10 cellular contexts compared by ENCODE assay signal in genomic region chr3:47394140-47394855, GRCh38. TPM values are rescaled to one million over a fixed set of nuclear protein-coding genes. Genes with fewer than 3 reads are reported as not detected.
DNase-seq lines count a peak whose midpoint lies in the region; ATAC-seq and TF ChIP-seq lines count a peak whose summit lies in the region.
"Had no signal": no experiment of that assay in that cellular context is flagged by ENCODE, and none has a peak within 500 bp of the region (broad histone marks: within the 10 kb centered on the region; RNA-seq: fewer than 3 reads in every experiment).

No MANE protein-coding gene starts in this region.

- H3K27me3 ChIP-seq in effector memory CD4-positive, alpha-beta T cell (replicated peaks; ENCODE audit: control insufficient read depth, insufficient read depth, low read length, poor library complexity, severe bottlenecking), result no peaks in the 10 kb centered on the region
- H3K27me3 ChIP-seq in liver (ENCODE audit: control insufficient read depth in 4 of 4, insufficient read depth in 4 of 4, low read length in 3 of 4) (no peaks in the 10 kb centered on the region), upper lobe of left lung (no peaks in the 10 kb centered on the region)
- H3K27me3 ChIP-seq: upper lobe of right lung had no signal

- peaks cover 17% of the 10 kb centered on the region for H3K36me3 Mint-ChIP-seq in stimulated activated naive CD8-positive, alpha-beta T cell treated with anti-CD3 and anti-CD28 coated beads, Interleukin-15, Interleukin-2, amounts not matched to agents 100 ng/mL and 50 ng/mL, for 24 hours (ENCODE audit: low read depth)

- no peak for TF ChIP-seq CTCF in liver (IDR thresholded peaks at IDR 0.05; ENCODE audit: low read depth, low read length, missing input control)
- peak in 1 of 6 experiments; percentile 11 for TF ChIP-seq CTCF in upper lobe of left lung (IDR thresholded peaks at IDR 0.05)

- no peaks in the 10 kb centered on the region for H3K9me3 ChIP-seq in effector memory CD4-positive, alpha-beta T cell (ENCODE audit: control insufficient read depth, low read length)
- H3K9me3 ChIP-seq in liver (ENCODE audit: control insufficient read depth in 4 of 4, low read length in 3 of 4), result no peaks in the 10 kb centered on the region
- H3K9me3 ChIP-seq in upper lobe of left lung, result no peaks in the 10 kb centered on the region
- H3K9me3 ChIP-seq: upper lobe of right lung had no signal

- peaks cover 18% of the 10 kb centered on the region for H3K4me1 Mint-ChIP-seq in stimulated activated naive CD8-positive, alpha-beta T cell treated with anti-CD3 and anti-CD28 coated beads, Interleukin-15, Interleukin-2, amounts not matched to agents 100 ng/mL and 50 ng/mL, for 24 hours (ENCODE audit: low read depth)
- peaks cover 38% of the 10 kb centered on the region for H3K4me1 Mint-ChIP-seq in stimulated activated naive CD8-positive, alpha-beta T cell treated with anti-CD3 and anti-CD28 coated beads, Interleukin-15, amount 100 ng/mL, for 72 hours

- peaks cover 17% of the 10 kb centered on the region for H3K36me3 ChIP-seq in effector memory CD4-positive, alpha-beta T cell (ENCODE audit: control insufficient read depth, insufficient read depth, low read length)
- peaks cover 0 to 9% (median 3%) of the 10 kb centered on the region in 4 donors for H3K36me3 ChIP-seq in liver (ENCODE audit: control insufficient read depth in 4 of 4, insufficient read depth in 3 of 4, low read depth in 1 of 4, low read length in 3 of 4)
- peaks cover 0 to 37% (median 11%) of the 10 kb centered on the region in 4 donors for H3K36me3 ChIP-seq in upper lobe of left lung

- H3K4me1 ChIP-seq in effector memory CD4-positive, alpha-beta T cell (ENCODE audit: control insufficient read depth, insufficient read depth, low read length, poor library complexity, severe bottlenecking), result no peaks in the 10 kb centered on the region
- peaks cover 0 to 22% (median 16%) of the 10 kb centered on the region in 4 donors for H3K4me1 ChIP-seq in liver (ENCODE audit: control insufficient read depth in 4 of 4, insufficient read depth in 4 of 4, low read length in 3 of 4)
- H3K4me1 ChIP-seq in upper lobe of left lung, result peaks cover 18 to 35% (median 24%) of the 10 kb centered on the region in 4 donors

- TF ChIP-seq RAD21 in liver (IDR thresholded peaks at IDR 0.05), result no peak

- no peak overlapping the region for H3K4me3 ChIP-seq in effector memory CD4-positive, alpha-beta T cell (ENCODE audit: insufficient read depth, low read depth, low read length, poor library complexity, severe bottlenecking)
- H3K4me3 ChIP-seq in liver (ENCODE audit: low read depth in 1 of 3, low read length in 3 of 3) (no peak overlapping the region), upper lobe of left lung (no peak overlapping the region)
- H3K4me3 ChIP-seq: upper lobe of right lung had no signal

- TF ChIP-seq POLR2A in upper lobe of left lung (IDR thresholded peaks at IDR 0.05), result no peak

- no peak for DNase-seq in stimulated activated naive CD8-positive, alpha-beta T cell treated with anti-CD3 and anti-CD28 coated beads, Interleukin-15, amount 100 ng/mL, for 72 hours
- no peak for DNase-seq in effector memory CD4-positive, alpha-beta T cell
- DNase-seq in upper lobe of left lung (no peak), COLO668 (lab: John Stamatoyannopoulos, UW; ENCODE audit: unreplicated experiment) (no peak), SHP77 treated with DMSO at 0.1 percent for 48 hours (lab: John Stamatoyannopoulos, UW) (no peak)
- DNase-seq: NCI-H1417 treated with DMSO at 0.1 percent for 48 hours, upper lobe of right lung had no signal

- H3K27me3 Mint-ChIP-seq in stimulated activated naive CD8-positive, alpha-beta T cell treated with anti-CD3 and anti-CD28 coated beads, Interleukin-15, Interleukin-2, amounts not matched to agents 100 ng/mL and 50 ng/mL, for 24 hours, result no peaks in the 10 kb centered on the region
- H3K27me3 Mint-ChIP-seq in stimulated activated naive CD8-positive, alpha-beta T cell treated with anti-CD3 and anti-CD28 coated beads, Interleukin-15, amount 100 ng/mL, for 72 hours, result no peaks in the 10 kb centered on the region

- H3K27ac Mint-ChIP-seq in stimulated activated naive CD8-positive, alpha-beta T cell treated with anti-CD3 and anti-CD28 coated beads, Interleukin-15, Interleukin-2, amounts not matched to agents 100 ng/mL and 50 ng/mL, for 24 hours, result peak overlapping the region; percentile 60
- no peak overlapping the region for H3K27ac Mint-ChIP-seq in stimulated activated naive CD8-positive, alpha-beta T cell treated with anti-CD3 and anti-CD28 coated beads, Interleukin-15, amount 100 ng/mL, for 72 hours

- 45% methylated on average over 8 of the region's 8 CpGs for WGBS in liver
- WGBS in upper lobe of left lung, 2 donors, result 43% methylated on average over 8 of the region's 8 CpGs

- no peak for ATAC-seq in stimulated activated naive CD8-positive, alpha-beta T cell treated with anti-CD3 and anti-CD28 coated beads, Interleukin-15, amount 100 ng/mL, for 72 hours
- ATAC-seq in upper lobe of left lung (ENCODE audit: low FRiP score in 2 of 2) (no peak), GM21515 (IDR thresholded peaks at IDR 0.05; ENCODE audit: unreplicated experiment) (no peak)

- H3K4me3 Mint-ChIP-seq in stimulated activated naive CD8-positive, alpha-beta T cell treated with anti-CD3 and anti-CD28 coated beads, Interleukin-15, Interleukin-2, amounts not matched to agents 100 ng/mL and 50 ng/mL, for 24 hours, result no peak overlapping the region
- H3K4me3 Mint-ChIP-seq in stimulated activated naive CD8-positive, alpha-beta T cell treated with anti-CD3 and anti-CD28 coated beads, Interleukin-15, amount 100 ng/mL, for 72 hours, result no peak overlapping the region

- no peaks in the 10 kb centered on the region for H3K9me3 Mint-ChIP-seq in stimulated activated naive CD8-positive, alpha-beta T cell treated with anti-CD3 and anti-CD28 coated beads, Interleukin-15, Interleukin-2, amounts not matched to agents 100 ng/mL and 50 ng/mL, for 24 hours
- H3K9me3 Mint-ChIP-seq in stimulated activated naive CD8-positive, alpha-beta T cell treated with anti-CD3 and anti-CD28 coated beads, Interleukin-15, amount 100 ng/mL, for 72 hours, result no peaks in the 10 kb centered on the region

- no peak overlapping the region for H3K9ac ChIP-seq in liver (ENCODE audit: low read depth in 1 of 2, low read length in 2 of 2)

- peak overlapping the region; percentile 3 for H3K27ac ChIP-seq in effector memory CD4-positive, alpha-beta T cell (ENCODE audit: insufficient read depth, low read length, poor library complexity, severe bottlenecking)
- H3K27ac ChIP-seq in liver (ENCODE audit: low read depth in 1 of 2, low read length in 2 of 2) (peak overlapping the region; percentile 10 to 50), upper lobe of left lung (peak overlapping the region; percentile 23 to 75 (median 48))
- H3K27ac ChIP-seq: upper lobe of right lung had no signal

- no peak for TF ChIP-seq EP300 in upper lobe of left lung (IDR thresholded peaks at IDR 0.05)

TF ChIP-seq in liver, 16 proteins besides CTCF, POLR2A, EP300 and RAD21:
- TF ChIP-seq EGR1 (IDR thresholded peaks at IDR 0.05; ENCODE audit: low read depth in 2 of 2) (no peak), NR2F2 (IDR thresholded peaks at IDR 0.05) (peak; percentile 47), RXRA (IDR thresholded peaks at IDR 0.05) (peak in 1 of 2 donors; percentile 13)
TF ChIP-seq in liver: peak in this region for 2.

RNA-seq across cellular contexts. Expression of gene PTPN23, which starts 13.5 kb away (rescaled TPM):
- total RNA-seq in liver (10 to 100 TPM; 10.6 to 84.4 TPM), upper lobe of left lung (10 to 100 TPM; 32.7 to 93.3 (median 53.7) TPM)
- polyA plus RNA-seq in liver, result 10 to 100 TPM in 1 of 2 donors, 1 to 10 TPM in 1; 3.8 to 12.4 TPM
